Comparison of ENCODE assay signal across 23 cellular contexts in genomic region chr3:49630784-49631183, GRCh38.
"Had no signal": no experiment of that assay in that cellular context is flagged by ENCODE, and none has a peak within 500 bp of the region (broad histone marks: within the 10 kb centered on the region; RNA-seq: fewer than 3 reads in every experiment).

No MANE protein-coding gene starts in this region.

- H3K4me3 Mint-ChIP-seq: effector memory CD8-positive, alpha-beta T cell; immature natural killer cell; memory B cell; mesothelial cell of epicardium; natural killer cell treated with Interleukin-12 subunit alpha and Interleukin-12 subunit beta and Interleukin-15 and Interleukin-18, amount 100 ng/mL, for 72 hours; stimulated activated naive B cell treated with anti-CD40 and anti-IgM and Interleukin-4, amounts not matched to agents 10 μg/mL and 1 μg/mL and 100 μg/mL, for 72 hours; stimulated activated naive CD8-positive, alpha-beta T cell treated with anti-CD3 and anti-CD28 coated beads, Interleukin-15, amount 100 ng/mL, for 72 hours had no signal

- H3K9me3 Mint-ChIP-seq: effector memory CD8-positive, alpha-beta T cell; immature natural killer cell; natural killer cell treated with Interleukin-12 subunit alpha and Interleukin-12 subunit beta and Interleukin-15 and Interleukin-18, amount 100 ng/mL, for 72 hours; stimulated activated naive CD8-positive, alpha-beta T cell treated with anti-CD3 and anti-CD28 coated beads, Interleukin-15, amount 100 ng/mL, for 72 hours had no signal

- H3K9me3 ChIP-seq: lower lobe of right lung, right atrium auricular region, sigmoid colon, testis, upper lobe of right lung had no signal

- H3K27ac Mint-ChIP-seq: immature natural killer cell; memory B cell; mesothelial cell of epicardium; natural killer cell treated with Interleukin-12 subunit alpha and Interleukin-12 subunit beta and Interleukin-15 and Interleukin-18, amount 100 ng/mL, for 72 hours; stimulated activated naive CD8-positive, alpha-beta T cell treated with anti-CD3 and anti-CD28 coated beads, Interleukin-15, amount 100 ng/mL, for 72 hours had no signal

- ATAC-seq: effector memory CD8-positive, alpha-beta T cell; gastroesophageal sphincter; left cardiac atrium; lower lobe of right lung; natural killer cell treated with Interleukin-12 subunit alpha and Interleukin-12 subunit beta and Interleukin-15 and Interleukin-18, amount 100 ng/mL, for 72 hours; stimulated activated naive B cell treated with anti-CD40 and anti-IgM and Interleukin-4, amounts not matched to agents 10 μg/mL and 1 μg/mL and 100 μg/mL, for 72 hours; stimulated activated naive CD8-positive, alpha-beta T cell treated with anti-CD3 and anti-CD28 coated beads, Interleukin-15, amount 100 ng/mL, for 72 hours; upper lobe of right lung had no signal

- H3K27ac ChIP-seq: esophagus squamous epithelium, gastroesophageal sphincter, left ventricle myocardium inferior, lower lobe of right lung, neutrophil, right atrium auricular region, sigmoid colon, skin epidermis, testis, tibial nerve, upper lobe of right lung had no signal

- H3K27me3 ChIP-seq: esophagus squamous epithelium, gastroesophageal sphincter, neutrophil, right atrium auricular region, sigmoid colon, testis, tibial nerve, upper lobe of right lung had no signal

- H3K36me3 Mint-ChIP-seq: immature natural killer cell; memory B cell; mesothelial cell of epicardium; natural killer cell treated with Interleukin-12 subunit alpha and Interleukin-12 subunit beta and Interleukin-15 and Interleukin-18, amount 100 ng/mL, for 72 hours had no signal

- H3K4me1 Mint-ChIP-seq: memory B cell, mesothelial cell of epicardium had no signal

- H3K36me3 ChIP-seq: esophagus squamous epithelium, left ventricle myocardium inferior, lower lobe of right lung, neutrophil, right atrium auricular region, sigmoid colon, upper lobe of right lung had no signal

- H3K27me3 Mint-ChIP-seq: stimulated activated naive CD8-positive, alpha-beta T cell treated with anti-CD3 and anti-CD28 coated beads, Interleukin-15, amount 100 ng/mL, for 72 hours had no signal

- H3K4me3 ChIP-seq: esophagus squamous epithelium, gastroesophageal sphincter, left ventricle myocardium inferior, lower lobe of right lung, right atrium auricular region, sigmoid colon, skin epidermis, testis, tibial nerve, upper lobe of right lung had no signal

- DNase-seq: effector memory CD8-positive, alpha-beta T cell; esophagus squamous epithelium; foreskin fibroblast; glutamatergic neuron; immature natural killer cell; left cardiac atrium; left ventricle myocardium inferior; lower lobe of right lung; sigmoid colon; stimulated activated CD4-positive, alpha-beta T cell treated with anti-CD3 and anti-CD28 coated beads, Interleukin-2, amount 100 ng/mL, for 24 hours; stimulated activated CD4-positive, alpha-beta T cell treated with anti-CD3 and anti-CD28 coated beads, Interleukin-4, amount 100 ng/mL, for 4 hours; stimulated activated naive B cell treated with anti-CD40 and anti-IgM and Interleukin-4, amounts not matched to agents 10 μg/mL and 1 μg/mL and 100 μg/mL, for 72 hours; stimulated activated naive CD8-positive, alpha-beta T cell treated with anti-CD3 and anti-CD28 coated beads, Interleukin-15, amount 100 ng/mL, for 72 hours; testis; upper lobe of right lung had no signal
